ENCODE assay signal across 30 cellular contexts in the genomic region with DNA sequence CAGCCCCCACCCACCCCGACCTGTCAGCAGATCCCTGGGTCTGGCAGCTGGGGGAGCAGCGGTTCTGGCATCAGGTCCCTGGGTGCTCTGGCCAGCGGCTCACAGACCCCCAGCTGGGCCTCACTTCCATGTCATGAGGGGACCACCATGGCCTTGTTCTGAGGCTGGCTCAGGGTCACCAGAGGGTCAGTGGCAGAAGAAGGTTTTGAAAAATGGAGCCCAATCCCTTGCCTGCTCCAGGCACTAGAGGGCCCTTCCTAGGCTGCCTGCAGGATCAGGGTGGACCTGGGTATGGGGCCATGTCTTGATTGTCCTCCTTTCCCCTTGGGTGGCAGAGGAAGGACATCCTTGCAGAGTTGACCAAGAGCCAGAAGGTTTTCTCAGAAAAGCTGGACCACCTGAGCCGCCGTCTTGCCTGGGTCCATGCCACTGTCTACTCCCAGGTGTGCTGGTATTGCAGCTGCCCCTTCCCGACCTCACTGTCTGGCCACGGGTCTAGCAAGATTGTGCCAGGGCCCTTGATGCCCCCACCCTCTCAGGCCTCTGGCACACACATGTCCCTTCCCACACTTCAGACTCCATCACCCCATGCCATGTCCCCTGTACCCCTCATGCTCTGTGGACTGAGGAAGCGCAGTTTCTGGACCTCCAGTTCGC. TPM values are rescaled to one million over a fixed set of nuclear protein-coding genes. Genes with fewer than 3 reads are reported as not detected.
"Had no signal": no experiment of that assay in that cellular context is flagged by ENCODE, and none has a peak within 500 bp of the region (broad histone marks: within the 10 kb centered on the region; RNA-seq: fewer than 3 reads in every experiment).

No MANE protein-coding gene starts in this region.

- H3K4me3 ChIP-seq: breast epithelium, coronary artery, dorsolateral prefrontal cortex, hepatocyte, skin epidermis, thoracic aorta had no signal

- H2AFZ ChIP-seq: hepatocyte had no signal

- H3K4me1 Mint-ChIP-seq: mesothelial cell of epicardium had no signal

- ATAC-seq: activated CD8-positive, alpha-beta T cell treated with anti-CD3 and anti-CD28 coated beads for 36 hours; activated naive CD8-positive, alpha-beta T cell treated with anti-CD3 and anti-CD28 coated beads, Interleukin-2, amount 50 U/mL, for 24 hours; activated T-cell treated with anti-CD3 and anti-CD28 coated beads, Interleukin-2, amount 50 U/mL, for 4 hours; sciatic nerve; WTC11 had no signal

- H3K27me3 ChIP-seq: breast epithelium, dorsolateral prefrontal cortex, hepatocyte had no signal

- H3K79me2 ChIP-seq: hepatocyte had no signal

- H3K36me3 Mint-ChIP-seq: naive B cell had no signal

- H3K9me3 Mint-ChIP-seq: activated CD4-positive, alpha-beta T cell treated with anti-CD3 and anti-CD28 coated beads, Interleukin-2, amount 10 ng/mL, durations not matched to agents 7 days and 5 days; activated CD8-positive, alpha-beta T cell treated with anti-CD3 and anti-CD28 coated beads for 36 hours; activated naive CD4-positive, alpha-beta T cell treated with anti-CD3 and anti-CD28 coated beads, Interleukin-2, amount 50 U/mL, for 24 hours; activated naive CD8-positive, alpha-beta T cell treated with anti-CD3 and anti-CD28 coated beads, Interleukin-2, amount 50 U/mL, for 24 hours; activated T-cell treated with anti-CD3 and anti-CD28 coated beads, Interleukin-2, amount 50 U/mL, for 4 hours; activated T-helper 2 cell treated with anti-CD3 and anti-CD28 coated beads, Interferon-gamma antibody, Interleukin-2, Interleukin-4, amounts not matched to agents 10 μg/mL and 5 μg/mL and 100 μg/mL, durations not matched to agents 14 hours and 24 hours and 36 hours; mesothelial cell of epicardium; naive B cell; stimulated activated naive CD8-positive, alpha-beta T cell treated with anti-CD3 and anti-CD28 coated beads, Interleukin-15, Interleukin-2, amounts not matched to agents 100 ng/mL and 50 ng/mL, for 24 hours; WTC11 had no signal

- H3K4me2 ChIP-seq: hepatocyte had no signal

- H3K27ac ChIP-seq: breast epithelium, coronary artery, dorsolateral prefrontal cortex, hepatocyte, skin epidermis, thoracic aorta had no signal

- H3K36me3 ChIP-seq: breast epithelium had no signal

- FAIRE-seq: frontal cortex, urothelium cell line had no signal

- H3K27ac Mint-ChIP-seq: activated CD4-positive, alpha-beta T cell treated with anti-CD3 and anti-CD28 coated beads, Interleukin-2, amount 10 ng/mL, durations not matched to agents 7 days and 5 days; activated CD8-positive, alpha-beta T cell treated with anti-CD3 and anti-CD28 coated beads for 36 hours; activated naive CD4-positive, alpha-beta T cell treated with anti-CD3 and anti-CD28 coated beads, Interleukin-2, amount 50 U/mL, for 24 hours; activated naive CD8-positive, alpha-beta T cell treated with anti-CD3 and anti-CD28 coated beads, Interleukin-2, amount 50 U/mL, for 24 hours; activated T-helper 2 cell treated with anti-CD3 and anti-CD28 coated beads, Interferon-gamma antibody, Interleukin-2, Interleukin-4, amounts not matched to agents 10 μg/mL and 5 μg/mL and 100 μg/mL, durations not matched to agents 14 hours and 24 hours and 36 hours; mesothelial cell of epicardium; stimulated activated naive CD8-positive, alpha-beta T cell treated with anti-CD3 and anti-CD28 coated beads, Interleukin-15, Interleukin-2, amounts not matched to agents 100 ng/mL and 50 ng/mL, for 24 hours; WTC11 had no signal

- H3K4me1 ChIP-seq: breast epithelium had no signal

- H3K27me3 Mint-ChIP-seq: activated CD4-positive, alpha-beta T cell treated with anti-CD3 and anti-CD28 coated beads, Interleukin-2, amount 10 ng/mL, durations not matched to agents 7 days and 5 days; activated CD8-positive, alpha-beta T cell treated with anti-CD3 and anti-CD28 coated beads for 36 hours; activated naive CD4-positive, alpha-beta T cell treated with anti-CD3 and anti-CD28 coated beads, Interleukin-2, amount 50 U/mL, for 24 hours; activated naive CD8-positive, alpha-beta T cell treated with anti-CD3 and anti-CD28 coated beads, Interleukin-2, amount 50 U/mL, for 24 hours; naive B cell; stimulated activated naive CD8-positive, alpha-beta T cell treated with anti-CD3 and anti-CD28 coated beads, Interleukin-15, Interleukin-2, amounts not matched to agents 100 ng/mL and 50 ng/mL, for 24 hours had no signal

- H3K4me3 Mint-ChIP-seq: activated CD4-positive, alpha-beta T cell treated with anti-CD3 and anti-CD28 coated beads, Interleukin-2, amount 10 ng/mL, durations not matched to agents 7 days and 5 days; activated CD8-positive, alpha-beta T cell treated with anti-CD3 and anti-CD28 coated beads for 36 hours; activated naive CD4-positive, alpha-beta T cell treated with anti-CD3 and anti-CD28 coated beads, Interleukin-2, amount 50 U/mL, for 24 hours; activated naive CD8-positive, alpha-beta T cell treated with anti-CD3 and anti-CD28 coated beads, Interleukin-2, amount 50 U/mL, for 24 hours; activated T-cell treated with anti-CD3 and anti-CD28 coated beads, Interleukin-2, amount 50 U/mL, for 4 hours; mesothelial cell of epicardium; naive B cell; stimulated activated naive CD8-positive, alpha-beta T cell treated with anti-CD3 and anti-CD28 coated beads, Interleukin-15, Interleukin-2, amounts not matched to agents 100 ng/mL and 50 ng/mL, for 24 hours; WTC11 had no signal

- DNase-seq: activated CD4-positive, alpha-beta T cell treated with anti-CD3 and anti-CD28 coated beads for 1 hour; activated CD4-positive, alpha-beta T cell treated with anti-CD3 and anti-CD28 coated beads, Interleukin-2, amount 10 ng/mL, durations not matched to agents 7 days and 5 days; activated CD8-positive, alpha-beta T cell treated with anti-CD3 and anti-CD28 coated beads for 36 hours; activated naive CD8-positive, alpha-beta T cell treated with anti-CD3 and anti-CD28 coated beads, Interleukin-2, amount 50 U/mL, for 24 hours; activated T-cell treated with anti-CD3 and anti-CD28 coated beads, Interleukin-2, amount 50 U/mL, for 4 hours; cerebellar nuclear complex; effector memory CD4-positive, alpha-beta T cell; islet precursor cell; naive B cell; stimulated activated CD4-positive, alpha-beta T cell treated with anti-CD3 and anti-CD28 coated beads, Interleukin-12 subunit alpha, Interleukin-12 subunit beta, amount 100 ng/mL, for 4 hours; stimulated activated CD4-positive, alpha-beta T cell treated with anti-CD3 and anti-CD28 coated beads, Interleukin-4, amount 100 ng/mL, for 1 hour; T-helper 2 cell; trophoblast cell had no signal

- H3K9me3 ChIP-seq: breast epithelium, thoracic aorta had no signal

RNA-seq across cellular contexts. Expression of gene AMIGO3, which starts 12.9 kb away (rescaled TPM):
- total RNA-seq: activated T-helper 2 cell treated with anti-CD3 and anti-CD28 coated beads, Interferon-gamma antibody, Interleukin-2, Interleukin-4, amounts not matched to agents 10 μg/mL and 5 μg/mL and 100 μg/mL, durations not matched to agents 14 hours and 24 hours and 36 hours; frontal cortex; osteocyte; posterior vena cava; renal cortical epithelial cell; sciatic nerve had no signal
